Comparison of ENCODE assay signal across 21 cellular contexts in genomic region chr2:55391155-55391554, GRCh38.
"Had no signal": no experiment of that assay in that cellular context is flagged by ENCODE, and none has a peak within 500 bp of the region (broad histone marks: within the 10 kb centered on the region; RNA-seq: fewer than 3 reads in every experiment).

No MANE protein-coding gene starts in this region.

- H3K4me3 Mint-ChIP-seq: activated CD4-positive, alpha-beta T cell treated with anti-CD3 and anti-CD28 coated beads, Interleukin-2, amount 10 ng/mL, durations not matched to agents 24 days and 14 days; activated CD8-positive, alpha-beta T cell treated with anti-CD3 and anti-CD28 coated beads for 36 hours; activated T-helper 17 cell treated with anti-CD3 and anti-CD28 coated beads, Interleukin-2, amount 50 U/mL, for 72 hours; brain; T-cell had no signal

- H3K27ac ChIP-seq: suprapubic skin, upper lobe of left lung had no signal

- H3K9me3 ChIP-seq: suprapubic skin had no signal

- DNase-seq: activated CD4-positive, alpha-beta T cell treated with anti-CD3 and anti-CD28 coated beads, Interleukin-2, amount 10 ng/mL, durations not matched to agents 24 days and 14 days; activated CD8-positive, alpha-beta T cell treated with anti-CD3 and anti-CD28 coated beads for 36 hours; activated naive CD4-positive, alpha-beta T cell treated with Interleukin-2 at 50 U/mL for 16 hours; activated T-cell treated with anti-CD3 and anti-CD28 coated beads, Interleukin-2, amount 50 U/mL, for 1 hour; caudate nucleus; dorsolateral prefrontal cortex; foreskin melanocyte; hypothalamus; occipital lobe; posterior cingulate gyrus; stimulated activated CD4-positive, alpha-beta T cell treated with anti-CD3 and anti-CD28 coated beads, Interleukin-12 subunit alpha, Interleukin-12 subunit beta, amount 100 ng/mL, for 4 hours; stimulated activated CD4-positive, alpha-beta T cell treated with anti-CD3 and anti-CD28 coated beads, Interleukin-1b, Interleukin-23, amount 100 ng/mL, for 48 hours; stimulated activated CD8-positive, alpha-beta memory T cell treated with anti-CD3 and anti-CD28 coated beads, Interleukin-4, amount 100 ng/mL, for 48 hours; stimulated activated naive CD8-positive, alpha-beta T cell treated with anti-CD3 and anti-CD28 coated beads, Interleukin-15, Interleukin-2, amounts not matched to agents 100 U/mL and 50 U/mL, for 24 hours; T-cell; T-helper 9 cell; upper lobe of left lung had no signal

- H3K4me1 Mint-ChIP-seq: activated CD4-positive, alpha-beta T cell treated with anti-CD3 and anti-CD28 coated beads, Interleukin-2, amount 10 ng/mL, durations not matched to agents 24 days and 14 days; activated T-helper 17 cell treated with anti-CD3 and anti-CD28 coated beads, Interleukin-2, amount 50 U/mL, for 72 hours; T-cell had no signal

- H3K27me3 ChIP-seq: dorsolateral prefrontal cortex, suprapubic skin, upper lobe of left lung had no signal

- ATAC-seq: activated CD8-positive, alpha-beta T cell treated with anti-CD3 and anti-CD28 coated beads for 36 hours; activated T-helper 17 cell treated with anti-CD3 and anti-CD28 coated beads, Interleukin-2, amount 50 U/mL, for 72 hours; stimulated activated naive CD8-positive, alpha-beta T cell treated with anti-CD3 and anti-CD28 coated beads, Interleukin-15, Interleukin-2, amounts not matched to agents 100 U/mL and 50 U/mL, for 24 hours; T-cell had no signal

- H3K4me3 ChIP-seq: dorsolateral prefrontal cortex, suprapubic skin, upper lobe of left lung had no signal

- H3K27ac Mint-ChIP-seq: activated CD4-positive, alpha-beta T cell treated with anti-CD3 and anti-CD28 coated beads, Interleukin-2, amount 10 ng/mL, durations not matched to agents 24 days and 14 days; activated CD8-positive, alpha-beta T cell treated with anti-CD3 and anti-CD28 coated beads for 36 hours; activated T-helper 17 cell treated with anti-CD3 and anti-CD28 coated beads, Interleukin-2, amount 50 U/mL, for 72 hours; T-cell had no signal

- H3K36me3 ChIP-seq: suprapubic skin, upper lobe of left lung had no signal

- H3K4me1 ChIP-seq: suprapubic skin, upper lobe of left lung had no signal

- H3K9me3 Mint-ChIP-seq: activated CD4-positive, alpha-beta T cell treated with anti-CD3 and anti-CD28 coated beads, Interleukin-2, amount 10 ng/mL, durations not matched to agents 24 days and 14 days had no signal

- FAIRE-seq: keratinocyte had no signal

- H3K27me3 Mint-ChIP-seq: activated CD4-positive, alpha-beta T cell treated with anti-CD3 and anti-CD28 coated beads, Interleukin-2, amount 10 ng/mL, durations not matched to agents 24 days and 14 days; activated CD8-positive, alpha-beta T cell treated with anti-CD3 and anti-CD28 coated beads for 36 hours; activated T-helper 17 cell treated with anti-CD3 and anti-CD28 coated beads, Interleukin-2, amount 50 U/mL, for 72 hours; brain; T-cell had no signal
